1 cellular context compared by ENCODE assay signal in genomic region chr13:100035936-100036335, GRCh38.
TF ChIP-seq lines count a peak whose summit lies in the region.

No MANE protein-coding gene starts in this region.

TF ChIP-seq in HepG2, 621 proteins besides CTCF, POLR2A, EP300 and RAD21:
- TF ChIP-seq ATF4 (CRISPR knock-in tag; IDR thresholded peaks at IDR 0.05) (no peak), TFDP2 (CRISPR knock-in tag; IDR thresholded peaks at IDR 0.05) (no peak), CREBL2 (CRISPR knock-in tag; IDR thresholded peaks at IDR 0.05; ENCODE audit: borderline replicate concordance) (no peak), MYC (CRISPR knock-in tag; IDR thresholded peaks at IDR 0.05; ENCODE audit: borderline replicate concordance) (no peak), ZNF331 (CRISPR knock-in tag; IDR thresholded peaks at IDR 0.05) (no peak), ZNF281 (CRISPR knock-in tag; IDR thresholded peaks at IDR 0.05; ENCODE audit: borderline replicate concordance) (no peak), PAX8 (CRISPR knock-in tag; IDR thresholded peaks at IDR 0.05; ENCODE audit: borderline replicate concordance) (no peak), ZFP36L2 (CRISPR knock-in tag; IDR thresholded peaks at IDR 0.05) (no peak), ZNF382 (CRISPR knock-in tag; IDR thresholded peaks at IDR 0.05; ENCODE audit: borderline replicate concordance) (no peak), CAMTA2 (CRISPR knock-in tag; IDR thresholded peaks at IDR 0.05; ENCODE audit: borderline replicate concordance) (no peak), HCFC1 (IDR thresholded peaks at IDR 0.05; ENCODE audit: low read depth, low read length) (no peak)
